In the genomic region with DNA sequence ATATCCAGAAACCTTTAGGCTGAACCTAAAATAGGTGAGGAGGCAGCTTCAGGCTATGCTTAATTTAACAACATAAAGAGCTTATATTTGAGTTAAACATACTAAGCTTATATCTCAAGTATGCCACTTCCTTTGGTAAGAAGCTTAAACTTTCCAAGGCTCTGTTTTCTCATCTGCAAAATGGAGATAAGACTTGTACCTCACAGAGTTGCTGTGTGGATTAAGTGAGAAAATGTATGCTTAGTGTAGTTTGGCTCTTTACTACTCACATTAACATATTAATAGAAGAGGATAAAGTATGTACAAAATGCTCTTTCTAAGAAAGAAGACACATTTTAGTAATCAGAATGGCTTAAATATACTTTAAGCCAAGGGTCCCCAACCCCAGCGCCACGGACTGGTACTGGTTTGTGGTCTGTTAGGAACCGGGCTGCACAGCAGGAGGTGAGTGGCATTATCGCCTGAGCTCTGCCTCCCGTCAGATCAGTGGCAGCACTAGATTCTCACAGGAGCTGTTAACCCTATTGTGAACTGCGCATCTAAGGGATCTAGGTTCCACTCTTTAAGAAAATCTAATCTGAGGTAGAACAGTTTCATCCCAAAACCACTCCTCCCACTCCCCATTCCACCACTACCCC, we compare ENCODE assay signal across 1 cellular context.
TF ChIP-seq lines count a peak whose summit lies in the region.

No MANE protein-coding gene starts in this region.

TF ChIP-seq in HEK293, 187 proteins besides CTCF, POLR2A, EP300 and RAD21 (continued from another document):
- TF ChIP-seq, protein P1, sequence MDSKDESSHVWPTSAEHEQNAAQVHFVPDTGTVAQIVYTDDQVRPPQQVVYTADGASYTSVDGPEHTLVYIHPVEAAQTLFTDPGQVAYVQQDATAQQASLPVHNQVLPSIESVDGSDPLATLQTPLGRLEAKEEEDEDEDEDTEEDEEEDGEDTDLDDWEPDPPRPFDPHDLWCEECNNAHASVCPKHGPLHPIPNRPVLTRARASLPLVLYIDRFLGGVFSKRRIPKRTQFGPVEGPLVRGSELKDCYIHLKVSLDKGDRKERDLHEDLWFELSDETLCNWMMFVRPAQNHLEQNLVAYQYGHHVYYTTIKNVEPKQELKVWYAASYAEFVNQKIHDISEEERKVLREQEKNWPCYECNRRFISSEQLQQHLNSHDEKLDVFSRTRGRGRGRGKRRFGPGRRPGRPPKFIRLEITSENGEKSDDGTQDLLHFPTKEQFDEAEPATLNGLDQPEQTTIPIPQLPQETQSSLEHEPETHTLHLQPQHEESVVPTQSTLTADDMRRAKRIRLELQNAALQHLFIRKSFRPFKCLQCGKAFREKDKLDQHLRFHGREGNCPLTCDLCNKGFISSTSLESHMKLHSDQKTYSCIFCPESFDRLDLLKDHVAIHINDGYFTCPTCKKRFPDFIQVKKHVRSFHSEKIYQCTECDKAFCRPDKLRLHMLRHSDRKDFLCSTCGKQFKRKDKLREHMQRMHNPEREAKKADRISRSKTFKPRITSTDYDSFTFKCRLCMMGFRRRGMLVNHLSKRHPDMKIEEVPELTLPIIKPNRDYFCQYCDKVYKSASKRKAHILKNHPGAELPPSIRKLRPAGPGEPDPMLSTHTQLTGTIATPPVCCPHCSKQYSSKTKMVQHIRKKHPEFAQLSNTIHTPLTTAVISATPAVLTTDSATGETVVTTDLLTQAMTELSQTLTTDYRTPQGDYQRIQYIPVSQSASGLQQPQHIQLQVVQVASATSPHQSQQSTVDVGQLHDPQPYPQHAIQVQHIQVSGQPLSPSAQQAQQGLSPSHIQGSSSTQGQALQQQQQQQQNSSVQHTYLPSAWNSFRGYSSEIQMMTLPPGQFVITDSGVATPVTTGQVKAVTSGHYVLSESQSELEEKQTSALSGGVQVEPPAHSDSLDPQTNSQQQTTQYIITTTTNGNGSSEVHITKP (tag by site-specific recombination; IDR thresholded peaks at IDR 0.05), result no peak
- TF ChIP-seq, protein P2, sequence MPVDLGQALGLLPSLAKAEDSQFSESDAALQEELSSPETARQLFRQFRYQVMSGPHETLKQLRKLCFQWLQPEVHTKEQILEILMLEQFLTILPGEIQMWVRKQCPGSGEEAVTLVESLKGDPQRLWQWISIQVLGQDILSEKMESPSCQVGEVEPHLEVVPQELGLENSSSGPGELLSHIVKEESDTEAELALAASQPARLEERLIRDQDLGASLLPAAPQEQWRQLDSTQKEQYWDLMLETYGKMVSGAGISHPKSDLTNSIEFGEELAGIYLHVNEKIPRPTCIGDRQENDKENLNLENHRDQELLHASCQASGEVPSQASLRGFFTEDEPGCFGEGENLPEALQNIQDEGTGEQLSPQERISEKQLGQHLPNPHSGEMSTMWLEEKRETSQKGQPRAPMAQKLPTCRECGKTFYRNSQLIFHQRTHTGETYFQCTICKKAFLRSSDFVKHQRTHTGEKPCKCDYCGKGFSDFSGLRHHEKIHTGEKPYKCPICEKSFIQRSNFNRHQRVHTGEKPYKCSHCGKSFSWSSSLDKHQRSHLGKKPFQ (tag by site-specific recombination; IDR thresholded peaks at IDR 0.05), result no peak
- no peak for TF ChIP-seq ZNF341 (tag by site-specific recombination; IDR thresholded peaks at IDR 0.05; ENCODE audit: low read depth)
- peak; percentile 58 for TF ChIP-seq OSR2 (tag by site-specific recombination; IDR thresholded peaks at IDR 0.05)
- TF ChIP-seq ZNF548 (tag by site-specific recombination; IDR thresholded peaks at IDR 0.05), result no peak
- TF ChIP-seq, protein P3, sequence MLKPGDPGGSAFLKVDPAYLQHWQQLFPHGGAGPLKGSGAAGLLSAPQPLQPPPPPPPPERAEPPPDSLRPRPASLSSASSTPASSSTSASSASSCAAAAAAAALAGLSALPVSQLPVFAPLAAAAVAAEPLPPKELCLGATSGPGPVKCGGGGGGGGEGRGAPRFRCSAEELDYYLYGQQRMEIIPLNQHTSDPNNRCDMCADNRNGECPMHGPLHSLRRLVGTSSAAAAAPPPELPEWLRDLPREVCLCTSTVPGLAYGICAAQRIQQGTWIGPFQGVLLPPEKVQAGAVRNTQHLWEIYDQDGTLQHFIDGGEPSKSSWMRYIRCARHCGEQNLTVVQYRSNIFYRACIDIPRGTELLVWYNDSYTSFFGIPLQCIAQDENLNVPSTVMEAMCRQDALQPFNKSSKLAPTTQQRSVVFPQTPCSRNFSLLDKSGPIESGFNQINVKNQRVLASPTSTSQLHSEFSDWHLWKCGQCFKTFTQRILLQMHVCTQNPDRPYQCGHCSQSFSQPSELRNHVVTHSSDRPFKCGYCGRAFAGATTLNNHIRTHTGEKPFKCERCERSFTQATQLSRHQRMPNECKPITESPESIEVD (tag by site-specific recombination; IDR thresholded peaks at IDR 0.05), result no peak
- TF ChIP-seq ZBTB48 (tag by site-specific recombination; IDR thresholded peaks at IDR 0.05), result peak; percentile 24; the same call in 1 of the 2 replicates
- TF ChIP-seq ZNF747 (tag by site-specific recombination; IDR thresholded peaks at IDR 0.05), result no peak
